ENCODE assay signal across 9 cellular contexts in genomic region chr16:31063843-31064611, GRCh38. TPM values are rescaled to one million over a fixed set of nuclear protein-coding genes. Genes with fewer than 3 reads are reported as not detected.
A peak's percentile ranks its signal among the peaks of the same experiment; 100 is the strongest.
DNase-seq lines count a peak whose midpoint lies in the region; ATAC-seq and TF ChIP-seq lines count a peak whose summit lies in the region.
"Had no signal": no experiment of that assay in that cellular context is flagged by ENCODE, and none has a peak within 500 bp of the region (broad histone marks: within the 10 kb centered on the region; RNA-seq: fewer than 3 reads in every experiment).

No MANE protein-coding gene starts in this region.

- H3K27ac ChIP-seq in left lung (peak overlapping the region; percentile 46 to 65), subcutaneous abdominal adipose tissue (ENCODE audit: low read depth, low read length) (peak overlapping the region; percentile 84)

- peak overlapping the region in 1 of 5 donors; percentile 18 for H3K9ac ChIP-seq in subcutaneous abdominal adipose tissue (ENCODE audit: low read length in 5 of 5)

- H3K27ac Mint-ChIP-seq in activated T-cell treated with anti-CD3 and anti-CD28 coated beads, Interleukin-2, amount 50 U/mL, for 24 hours = peak overlapping the region; percentile 88
- peak overlapping the region; percentile 3 for H3K27ac Mint-ChIP-seq in activated naive CD8-positive, alpha-beta T cell treated with anti-CD3 and anti-CD28 coated beads for 36 hours

- TF ChIP-seq CTCF in left lung (IDR thresholded peaks at IDR 0.05) = no peak

- H3K4me1 Mint-ChIP-seq in activated T-cell treated with anti-CD3 and anti-CD28 coated beads, Interleukin-2, amount 50 U/mL, for 24 hours (ENCODE audit: low read depth) = peaks cover 41% of the 10 kb centered on the region
- H3K4me1 Mint-ChIP-seq in activated naive CD8-positive, alpha-beta T cell treated with anti-CD3 and anti-CD28 coated beads for 36 hours = peaks cover 31% of the 10 kb centered on the region

- no peaks in the 10 kb centered on the region for H3K9me3 Mint-ChIP-seq in activated T-cell treated with anti-CD3 and anti-CD28 coated beads, Interleukin-2, amount 50 U/mL, for 24 hours
- no peaks in the 10 kb centered on the region for H3K9me3 Mint-ChIP-seq in activated naive CD8-positive, alpha-beta T cell treated with anti-CD3 and anti-CD28 coated beads for 36 hours

- ATAC-seq in left lung (no peak), GM18858 (IDR thresholded peaks at IDR 0.05; ENCODE audit: unreplicated experiment) (no peak)

- H3K4me3 Mint-ChIP-seq in activated T-cell treated with anti-CD3 and anti-CD28 coated beads, Interleukin-2, amount 50 U/mL, for 24 hours = peak overlapping the region; percentile 45
- H3K4me3 Mint-ChIP-seq in activated naive CD8-positive, alpha-beta T cell treated with anti-CD3 and anti-CD28 coated beads for 36 hours = no peak overlapping the region

- no peaks in the 10 kb centered on the region for H3K9me3 ChIP-seq in left lung
- H3K9me3 ChIP-seq in subcutaneous abdominal adipose tissue (ENCODE audit: control insufficient read depth in 5 of 5, low read length in 5 of 5) = no peaks in the 10 kb centered on the region
- no peaks in the 10 kb centered on the region for H3K9me3 ChIP-seq in MG63
- H3K9me3 ChIP-seq: vagina had no signal

- H3K4me3 ChIP-seq in left lung (no peak overlapping the region), subcutaneous abdominal adipose tissue (ENCODE audit: low read depth in 1 of 5, low read length in 5 of 5) (no peak overlapping the region), MG63 (no peak overlapping the region)
- H3K4me3 ChIP-seq: vagina had no signal

- H3K36me3 ChIP-seq in left lung = peaks cover 0 to 52% of the 10 kb centered on the region in 2 donors
- H3K36me3 ChIP-seq in subcutaneous abdominal adipose tissue (ENCODE audit: control insufficient read depth in 5 of 5, insufficient read depth in 5 of 5, low read length in 5 of 5) = peaks cover 0 to 28% (median 23%) of the 10 kb centered on the region in 5 donors
- peaks cover 68% of the 10 kb centered on the region for H3K36me3 ChIP-seq in MG63

- peaks cover 67% of the 10 kb centered on the region for H3K36me3 Mint-ChIP-seq in activated T-cell treated with anti-CD3 and anti-CD28 coated beads, Interleukin-2, amount 50 U/mL, for 24 hours (ENCODE audit: low read depth)
- H3K36me3 Mint-ChIP-seq in activated naive CD8-positive, alpha-beta T cell treated with anti-CD3 and anti-CD28 coated beads for 36 hours = peaks cover 16% of the 10 kb centered on the region

- H3K4me1 ChIP-seq in left lung (peaks cover 4 to 19% of the 10 kb centered on the region in 2 donors), subcutaneous abdominal adipose tissue (ENCODE audit: control insufficient read depth in 5 of 5, insufficient read depth in 5 of 5, low read length in 5 of 5) (peaks cover 6 to 23% (median 18%) of the 10 kb centered on the region in 5 donors)

- no peaks in the 10 kb centered on the region for H3K27me3 ChIP-seq in left lung
- no peaks in the 10 kb centered on the region for H3K27me3 ChIP-seq in subcutaneous abdominal adipose tissue (ENCODE audit: control insufficient read depth in 5 of 5, insufficient read depth in 4 of 5, low read length in 5 of 5)
- H3K27me3 ChIP-seq in MG63 = no peaks in the 10 kb centered on the region
- H3K27me3 ChIP-seq: vagina had no signal

- no peaks in the 10 kb centered on the region for H3K27me3 Mint-ChIP-seq in activated T-cell treated with anti-CD3 and anti-CD28 coated beads, Interleukin-2, amount 50 U/mL, for 24 hours
- H3K27me3 Mint-ChIP-seq in activated naive CD8-positive, alpha-beta T cell treated with anti-CD3 and anti-CD28 coated beads for 36 hours = no peaks in the 10 kb centered on the region

- intact Hi-C loops in left lung (cut with DNase I) = no loop called here

- DNase-seq in activated T-cell treated with anti-CD3 and anti-CD28 coated beads, Interleukin-2, amount 50 U/mL, for 24 hours = peak; percentile 44
- DNase-seq in activated T-cell treated with anti-CD3 and anti-CD28 coated beads, Interleukin-2, amount 50 U/mL, for 48 hours = no peak
- no peak for DNase-seq in activated naive CD8-positive, alpha-beta T cell treated with anti-CD3 and anti-CD28 coated beads for 36 hours
- no peak for DNase-seq in left lung
- DNase-seq in NCI-H345 (lab: John Stamatoyannopoulos, UW) = no peak
- DNase-seq in MG63 = no peak

RNA-seq across cellular contexts. Expression of gene ZNF668, which starts 10.0 kb away (rescaled TPM):
- total RNA-seq in activated naive CD8-positive, alpha-beta T cell treated with anti-CD3 and anti-CD28 coated beads for 36 hours = 10 to 100 TPM; 17.3 to 18.5 TPM
- 10 to 100 TPM; 11.8 to 12.2 TPM for total RNA-seq in left lung
- total RNA-seq in MG63 (2014; rRNA removed; shearing (Covaris generic); ENCODE audit: low replicate concordance) = 34.1 and 47.4 TPM in 2 replicates

RNA-seq across cellular contexts. Expression of gene ZNF646, which starts 10.2 kb away (rescaled TPM):
- total RNA-seq in activated naive CD8-positive, alpha-beta T cell treated with anti-CD3 and anti-CD28 coated beads for 36 hours = 10 to 100 TPM; 20.0 to 21.8 TPM
- 10 to 100 TPM; 15.1 to 18.1 TPM for total RNA-seq in left lung
- total RNA-seq in MG63 (2014; rRNA removed; shearing (Covaris generic); ENCODE audit: low replicate concordance) = 11.4 and 11.5 TPM in 2 replicates

RNA-seq across cellular contexts. Expression of gene PRSS53, which starts 24.7 kb away (rescaled TPM):
- 1 to 10 TPM; 3.0 to 3.1 TPM for total RNA-seq in activated naive CD8-positive, alpha-beta T cell treated with anti-CD3 and anti-CD28 coated beads for 36 hours
- total RNA-seq in left lung = 1 to 10 TPM; 1.9 to 2.9 TPM
- total RNA-seq in MG63 (2014; rRNA removed; shearing (Covaris generic); ENCODE audit: low replicate concordance) = 1.7 and 1.9 TPM in 2 replicates

RNA-seq across cellular contexts. Expression of gene VKORC1, which starts 30.6 kb away (rescaled TPM):
- 10 to 100 TPM; 57.9 to 61.3 TPM for total RNA-seq in activated naive CD8-positive, alpha-beta T cell treated with anti-CD3 and anti-CD28 coated beads for 36 hours
- 100 to 1,000 TPM in 1 of 2 donors, 10 to 100 TPM in 1; 76.4 to 102 TPM for total RNA-seq in left lung
- 146 and 155 TPM in 2 replicates for total RNA-seq in MG63 (2014; rRNA removed; shearing (Covaris generic); ENCODE audit: low replicate concordance)

RNA-seq across cellular contexts. Expression of gene STX4, which starts 30.7 kb away (rescaled TPM):
- 10 to 100 TPM; 32.4 to 33.0 TPM for total RNA-seq in activated naive CD8-positive, alpha-beta T cell treated with anti-CD3 and anti-CD28 coated beads for 36 hours
- 10 to 100 TPM; 65.4 to 84.8 TPM for total RNA-seq in left lung
- 31.6 and 47.1 TPM in 2 replicates for total RNA-seq in MG63 (2014; rRNA removed; shearing (Covaris generic); ENCODE audit: low replicate concordance)
